In genomic region chr1:234638832-234639799, GRCh38 we compare ENCODE assay signal across 13 cellular contexts. TPM values are rescaled to one million over a fixed set of nuclear protein-coding genes. Genes with fewer than 3 reads are reported as not detected.
A peak's percentile ranks its signal among the peaks of the same experiment; 100 is the strongest.
DNase-seq lines count a peak whose midpoint lies in the region; ATAC-seq and TF ChIP-seq lines count a peak whose summit lies in the region.
"Had no signal": no experiment of that assay in that cellular context is flagged by ENCODE, and none has a peak within 500 bp of the region (broad histone marks: within the 10 kb centered on the region; RNA-seq: fewer than 3 reads in every experiment).

No MANE protein-coding gene starts in this region.

- ATAC-seq in body of pancreas (peak; percentile 47), GM18519 (IDR thresholded peaks at IDR 0.05; ENCODE audit: low FRiP score, unreplicated experiment) (no peak)
- ATAC-seq: natural killer cell treated with Interleukin-12 subunit alpha and Interleukin-12 subunit beta and Interleukin-15 and Interleukin-18, amount 100 ng/mL, for 72 hours had no signal

- DNase-seq in DMS53 (lab: John Stamatoyannopoulos, UW), result peak; percentile 95
- DNase-seq in NCI-H2171 treated with DMSO at 0.1 percent for 48 hours (lab: John Stamatoyannopoulos, UW), result peak; percentile 90
- DNase-seq in body of pancreas, result peak; percentile 35 to 78 (median 62)
- DNase-seq in myocyte (ENCODE audit: low read depth), result peak; percentile 42
- DNase-seq in pons (ENCODE audit: low spot score), result no peak
- no peak for DNase-seq in cardiac septum (ENCODE audit: low spot score)
- no peak for DNase-seq in NCI-H345 treated with DMSO at 0.1 percent for 48 hours (lab: John Stamatoyannopoulos, UW; ENCODE audit: unreplicated experiment)
- DNase-seq: activated CD4-positive, CD25-positive, alpha-beta regulatory T cell treated with anti-CD3 and anti-CD28 coated beads, Interleukin-2, amount 50 U/mL, for 72 hours; HFFc6; NCI-H1105 treated with DMSO at 0.1 percent for 48 hours had no signal

- H3K27ac ChIP-seq in body of pancreas, result peak overlapping the region; percentile 21 to 90 (median 70)
- H3K27ac ChIP-seq: C4-2B had no signal

- H3K36me3 ChIP-seq in body of pancreas (replicated peaks in 1 of 2; ENCODE audit: insufficient read depth in 1 of 2, low read depth in 2 of 2), result no peaks in the 10 kb centered on the region

- no peaks in the 10 kb centered on the region for H3K9me3 ChIP-seq in body of pancreas

- TF ChIP-seq POLR2A in body of pancreas (IDR thresholded peaks at IDR 0.05), result no peak

- H3K4me3 ChIP-seq in body of pancreas, result no peak overlapping the region

- WGBS in body of pancreas, 2 donors, result 26 to 31% methylated on average over 4 of the region's 4 CpGs

- H3K27me3 ChIP-seq in body of pancreas, result no peaks in the 10 kb centered on the region

- H3K4me1 ChIP-seq in body of pancreas, result peaks cover 52% of the 10 kb centered on the region

- intact Hi-C loops in body of pancreas (cut with DNase I) (no loop called here), cardiac septum (cut with DNase I) (no loop called here)

- no peak for TF ChIP-seq CTCF in body of pancreas (IDR thresholded peaks at IDR 0.05)

RNA-seq across cellular contexts. Expression of gene IRF2BP2, which starts 29.1 kb away (rescaled TPM):
- total RNA-seq in body of pancreas (10 to 100 TPM; 82.7 to 83.3 TPM), myocyte (60.2 and 63.5 TPM in 2 replicates), cardiac septum (65.6 TPM)
- polyA plus RNA-seq in myocyte (2012), result 76.8 TPM

Comparison
In these comparisons a context has a peak if more than half of its experiments do, and no peak if none do; other contexts are left out.
1. DNase-seq: peak in DMS53 (single experiment), NCI-H2171 treated with DMSO at 0.1 percent for 48 hours (single experiment), body of pancreas (4 of 4) and myocyte (single experiment); none in pons (single experiment), cardiac septum (single experiment) and NCI-H345 treated with DMSO at 0.1 percent for 48 hours (single experiment).